ENCODE assay signal across 8 cellular contexts in the genomic region with DNA sequence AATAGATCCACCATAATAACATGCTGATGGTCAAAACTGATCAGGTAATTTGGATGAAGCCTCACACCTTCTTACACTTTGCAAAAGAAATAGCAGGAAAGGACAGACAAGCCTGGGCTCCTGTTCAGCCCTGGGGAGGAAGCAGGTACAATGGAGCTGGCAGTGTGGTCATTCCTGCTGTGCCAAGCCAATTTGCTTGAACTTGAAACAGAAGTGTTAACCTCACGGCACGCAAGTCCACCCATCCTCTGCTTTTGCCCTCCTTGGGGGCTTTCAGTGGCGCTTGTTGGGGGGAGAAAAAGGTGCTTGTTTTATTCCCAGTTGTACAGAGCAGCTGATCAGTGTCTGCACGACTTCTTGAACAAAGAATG. TPM values are rescaled to one million over a fixed set of nuclear protein-coding genes. Genes with fewer than 3 reads are reported as not detected.
DNase-seq lines count a peak whose midpoint lies in the region; ATAC-seq, FAIRE-seq and TF ChIP-seq lines count a peak whose summit lies in the region.
"Had no signal": no experiment of that assay in that cellular context is flagged by ENCODE, and none has a peak within 500 bp of the region (broad histone marks: within the 10 kb centered on the region; RNA-seq: fewer than 3 reads in every experiment).

No MANE protein-coding gene starts in this region.

- H3K9me3 Mint-ChIP-seq in activated CD8-positive, alpha-beta T cell treated with anti-CD3 and anti-CD28 coated beads for 36 hours, result peaks cover 4% of the 10 kb centered on the region
- H3K9me3 Mint-ChIP-seq: dendritic cell treated with granulocyte-macrophage colony-stimulating factor and Interleukin-4, amounts not matched to agents 40 ng/mL and 50 ng/mL, for 4 days had no signal

- no peak overlapping the region for H2AFZ ChIP-seq in Karpas-422 (ENCODE audit: low read length)
- H2AFZ ChIP-seq in endothelial cell of umbilical vein (ENCODE audit: low read depth, low read length), result peak overlapping the region; percentile 24

- H3K9ac ChIP-seq in Karpas-422 (ENCODE audit: low read length) (no peak overlapping the region), endothelial cell of umbilical vein (replicated peaks; ENCODE audit: extremely low read depth, insufficient read depth, low read length) (no peak overlapping the region)

- H3K4me2 ChIP-seq in Karpas-422 (ENCODE audit: low read depth, low read length, poor library complexity, severe bottlenecking), result peak overlapping the region; percentile 11
- H3K4me2 ChIP-seq in endothelial cell of umbilical vein (ENCODE audit: insufficient read depth, low read length), result peak overlapping the region; percentile 59

- H3K79me2 ChIP-seq in Karpas-422 (ENCODE audit: low read length) (no peaks in the 10 kb centered on the region), endothelial cell of umbilical vein (ENCODE audit: control insufficient read depth, insufficient read depth, low read length) (no peaks in the 10 kb centered on the region)

- FAIRE-seq in endothelial cell of umbilical vein (lab: Jason Lieb, UNC), result peak; percentile 59

- H3K4me3 ChIP-seq in Karpas-422 (ENCODE audit: low read length), result no peak overlapping the region
- no peak overlapping the region for H3K4me3 ChIP-seq in endothelial cell of umbilical vein (replicated peaks in 1 of 3; ENCODE audit: insufficient read depth in 1 of 3, low read depth in 1 of 3, low read length in 3 of 3)

- H3K36me3 Mint-ChIP-seq in activated CD8-positive, alpha-beta T cell treated with anti-CD3 and anti-CD28 coated beads for 36 hours (ENCODE audit: low read depth), result no peaks in the 10 kb centered on the region

- H3K9me1 ChIP-seq in endothelial cell of umbilical vein (replicated peaks; ENCODE audit: control insufficient read depth, extremely low read depth, insufficient read depth, low read length), result no peaks in the 10 kb centered on the region

- H3K9me3 ChIP-seq in Karpas-422 (ENCODE audit: low read length), result no peaks in the 10 kb centered on the region
- H3K9me3 ChIP-seq in endothelial cell of umbilical vein (replicated peaks; ENCODE audit: control insufficient read depth, insufficient read depth, low read length), result no peaks in the 10 kb centered on the region

- H3K36me3 ChIP-seq in Karpas-422 (ENCODE audit: insufficient read depth, low read length) (no peaks in the 10 kb centered on the region), endothelial cell of umbilical vein (ENCODE audit: control insufficient read depth in 2 of 2, extremely low read depth in 1 of 2, insufficient read depth in 2 of 2, low read length in 2 of 2) (no peaks in the 10 kb centered on the region)

- H3K9me2 ChIP-seq in Karpas-422 (replicated peaks; ENCODE audit: insufficient read depth, low read length), result no peaks in the 10 kb centered on the region

- H3K27me3 Mint-ChIP-seq in activated CD8-positive, alpha-beta T cell treated with anti-CD3 and anti-CD28 coated beads for 36 hours, result peaks cover 5% of the 10 kb centered on the region

- intact Hi-C loops in endothelial cell of umbilical vein (cut with micrococcal nuclease) (loop anchor here (1.0 to 5.0 kb wide), 6 partner anchors 33 to 735 kb away; no protein-coding TSS in a partner anchor), sciatic nerve (cut with DNase I) (loop anchor here (5.0 kb wide), 1 partner anchor 263 kb away; no protein-coding TSS in a partner anchor)
- intact Hi-C loops in activated CD8-positive, alpha-beta T cell treated with anti-CD3 and anti-CD28 coated beads for 36 hours (cut with micrococcal nuclease), result loop anchor here (1.0 to 5.0 kb wide), 3 partner anchors 38 to 283 kb away; a partner anchor contains a TSS

- POLR2A ChIA-PET in endothelial cell of umbilical vein (lab: Charles Lee), result no interaction called here
- POLR2A ChIA-PET in activated CD8-positive, alpha-beta T cell treated with anti-CD3 and anti-CD28 coated beads for 36 hours (lab: Charles Lee), result interaction anchor here (0.9 to 3.0 kb wide), 6 partner anchors 28 to 285 kb away, joined by 3 to 11 read pairs (median 3); a partner anchor contains a TSS

- H3K27me3 ChIP-seq in Karpas-422 (ENCODE audit: low read length), result no peaks in the 10 kb centered on the region
- peaks cover 3 to 4% of the 10 kb centered on the region in 2 experiments for H3K27me3 ChIP-seq in endothelial cell of umbilical vein (ENCODE audit: control insufficient read depth in 2 of 2, insufficient read depth in 2 of 2, low read length in 2 of 2)

- dilution Hi-C loops in endothelial cell of umbilical vein (cut with MboI; ENCODE audit: extremely low pct_ligation_motif_present, low sequenced_read_pairs), result no loop called here

- H4K20me1 ChIP-seq in Karpas-422 (ENCODE audit: insufficient read depth, low read depth, low read length) (no peaks in the 10 kb centered on the region), endothelial cell of umbilical vein (replicated peaks; ENCODE audit: control insufficient read depth, extremely low read depth, insufficient read depth, low read length) (no peaks in the 10 kb centered on the region)

- H3K27ac Mint-ChIP-seq in activated CD8-positive, alpha-beta T cell treated with anti-CD3 and anti-CD28 coated beads for 36 hours, result no peak overlapping the region
- H3K27ac Mint-ChIP-seq: dendritic cell treated with granulocyte-macrophage colony-stimulating factor and Interleukin-4, amounts not matched to agents 40 ng/mL and 50 ng/mL, for 4 days had no signal

- TF ChIP-seq POLR2A in endothelial cell of umbilical vein (IDR thresholded peaks at IDR 0.05; ENCODE audit: low read depth, low read length), result no peak

- no peak for TF ChIP-seq CTCF in endothelial cell of umbilical vein (IDR thresholded peaks at IDR 0.05; ENCODE audit: extremely low read depth in 1 of 2, insufficient read depth in 1 of 2, low read depth in 1 of 2, low read length in 2 of 2)
- no peak for TF ChIP-seq CTCF in activated CD8-positive, alpha-beta T cell treated with anti-CD3 and anti-CD28 coated beads for 36 hours (IDR thresholded peaks at IDR 0.05)

- no peak overlapping the region for H3K4me3 Mint-ChIP-seq in activated CD8-positive, alpha-beta T cell treated with anti-CD3 and anti-CD28 coated beads for 36 hours
- H3K4me3 Mint-ChIP-seq: dendritic cell treated with granulocyte-macrophage colony-stimulating factor and Interleukin-4, amounts not matched to agents 40 ng/mL and 50 ng/mL, for 4 days had no signal

- no TSS peak for BruUV-seq in endothelial cell of umbilical vein (replicated peaks; lab: Mats Ljungman, UMichigan)

- peaks cover 14% of the 10 kb centered on the region for H3K4me1 ChIP-seq in Karpas-422 (ENCODE audit: low read length)
- H3K4me1 ChIP-seq in endothelial cell of umbilical vein (ENCODE audit: control insufficient read depth, extremely low read depth, insufficient read depth, low read length), result peaks cover 6% of the 10 kb centered on the region

- ATAC-seq in GM21529 (IDR thresholded peaks at IDR 0.05; ENCODE audit: unreplicated experiment) (peak; percentile 7), sciatic nerve (peak; percentile 51)
- ATAC-seq in activated CD8-positive, alpha-beta T cell treated with anti-CD3 and anti-CD28 coated beads for 36 hours, result no peak

- no peak for DNase-seq in Karpas-422
- no peak for DNase-seq in endothelial cell of umbilical vein (ENCODE audit: low read depth, low spot score)
- no peak for DNase-seq in sciatic nerve (ENCODE audit: low spot score)
- DNase-seq in activated CD8-positive, alpha-beta T cell treated with anti-CD3 and anti-CD28 coated beads for 36 hours, result no peak
- no peak for DNase-seq in NCI-H82 treated with DMSO at 0.1 percent for 48 hours (lab: John Stamatoyannopoulos, UW; ENCODE audit: unreplicated experiment)
- no peak for DNase-seq in NCI-H2171 (lab: John Stamatoyannopoulos, UW)

- peaks cover 23% of the 10 kb centered on the region for H3K4me1 Mint-ChIP-seq in activated CD8-positive, alpha-beta T cell treated with anti-CD3 and anti-CD28 coated beads for 36 hours (ENCODE audit: low read depth)

- H3K27ac ChIP-seq in Karpas-422 (ENCODE audit: low read length), result no peak overlapping the region
- H3K27ac ChIP-seq in endothelial cell of umbilical vein (ENCODE audit: insufficient read depth, low read depth, low read length), result no peak overlapping the region

- CTCF ChIA-PET in endothelial cell of umbilical vein (lab: Charles Lee), result interaction anchor here (0.8 to 3.9 kb wide), 17 partner anchors 13 to 734 kb away, joined by 3 to 188 read pairs (median 6); a partner anchor contains a TSS
- CTCF ChIA-PET in activated CD8-positive, alpha-beta T cell treated with anti-CD3 and anti-CD28 coated beads for 36 hours (lab: Charles Lee), result interaction anchor here (0.6 to 2.5 kb wide), 21 partner anchors 12 to 285 kb away, joined by 3 to 15 read pairs (median 4); no protein-coding TSS in a partner anchor

TF ChIP-seq in endothelial cell of umbilical vein, 7 proteins besides CTCF, POLR2A, EP300 and RAD21 (continues in another document):
- TF ChIP-seq FOS (IDR thresholded peaks at IDR 0.05; ENCODE audit: borderline replicate concordance, insufficient read depth, low read length), result no peak
- TF ChIP-seq GATA2 (IDR thresholded peaks at IDR 0.05; ENCODE audit: insufficient read depth, insufficient read length, low read depth, low read length), result no peak

RNA-seq across cellular contexts. Expression of a gene that starts 36.8 kb away (rescaled TPM):
- total RNA-seq in Karpas-422 (2014; rRNA removed; shearing (Covaris generic); ENCODE audit: low replicate concordance), result 291 and 375 TPM in 2 replicates
- total RNA-seq in endothelial cell of umbilical vein (43.3 and 45.1 TPM in 2 replicates), sciatic nerve (119 TPM)
- 40.2 and 40.3 TPM in 2 replicates for polyA plus RNA-seq in endothelial cell of umbilical vein
- 43.9 and 50.2 TPM in 2 replicates for polyA plus RNA-seq in endothelial cell of umbilical vein (2011; cell fraction: cytosol; rRNA removed)
- polyA plus RNA-seq in endothelial cell of umbilical vein (2011; cell fraction: nucleus; rRNA removed), result 34.8 and 38.6 TPM in 2 replicates
- 32.9 and 37.2 TPM in 2 replicates for polyA plus RNA-seq in endothelial cell of umbilical vein (2012)
- polyA minus RNA-seq in endothelial cell of umbilical vein, result 41.8 and 43.3 TPM in 2 replicates
- not detected for polyA minus RNA-seq in endothelial cell of umbilical vein (2011; cell fraction: cytosol; rRNA and poly(A)+ RNA removed)
- polyA minus RNA-seq in endothelial cell of umbilical vein (2011; cell fraction: nucleus; rRNA and poly(A)+ RNA removed), result 48.8 and 59.0 TPM in 2 replicates
- total RNA-seq in activated CD8-positive, alpha-beta T cell treated with anti-CD3 and anti-CD28 coated beads for 36 hours, result 100 to 1,000 TPM; 113 to 125 TPM

RNA-seq across cellular contexts. Expression of a gene that starts 54.9 kb away (rescaled TPM):
- total RNA-seq in Karpas-422 (2014; rRNA removed; shearing (Covaris generic); ENCODE audit: low replicate concordance), result not detected in 2 replicates
- not detected in 2 replicates for total RNA-seq in endothelial cell of umbilical vein
- polyA plus RNA-seq in endothelial cell of umbilical vein, result not detected in 2 replicates
- polyA plus RNA-seq in endothelial cell of umbilical vein (2011; cell fraction: cytosol; rRNA removed), result not detected in 2 replicates
- not detected in 2 replicates for polyA plus RNA-seq in endothelial cell of umbilical vein (2011; cell fraction: nucleus; rRNA removed)
- not detected in 2 replicates for polyA plus RNA-seq in endothelial cell of umbilical vein (2012)
- polyA minus RNA-seq in endothelial cell of umbilical vein, result not detected in 2 replicates
- not detected for polyA minus RNA-seq in endothelial cell of umbilical vein (2011; cell fraction: cytosol; rRNA and poly(A)+ RNA removed)
- not detected in 2 replicates for polyA minus RNA-seq in endothelial cell of umbilical vein (2011; cell fraction: nucleus; rRNA and poly(A)+ RNA removed)
- total RNA-seq in sciatic nerve, result not detected
- not detected for total RNA-seq in activated CD8-positive, alpha-beta T cell treated with anti-CD3 and anti-CD28 coated beads for 36 hours
